In the genomic region with DNA sequence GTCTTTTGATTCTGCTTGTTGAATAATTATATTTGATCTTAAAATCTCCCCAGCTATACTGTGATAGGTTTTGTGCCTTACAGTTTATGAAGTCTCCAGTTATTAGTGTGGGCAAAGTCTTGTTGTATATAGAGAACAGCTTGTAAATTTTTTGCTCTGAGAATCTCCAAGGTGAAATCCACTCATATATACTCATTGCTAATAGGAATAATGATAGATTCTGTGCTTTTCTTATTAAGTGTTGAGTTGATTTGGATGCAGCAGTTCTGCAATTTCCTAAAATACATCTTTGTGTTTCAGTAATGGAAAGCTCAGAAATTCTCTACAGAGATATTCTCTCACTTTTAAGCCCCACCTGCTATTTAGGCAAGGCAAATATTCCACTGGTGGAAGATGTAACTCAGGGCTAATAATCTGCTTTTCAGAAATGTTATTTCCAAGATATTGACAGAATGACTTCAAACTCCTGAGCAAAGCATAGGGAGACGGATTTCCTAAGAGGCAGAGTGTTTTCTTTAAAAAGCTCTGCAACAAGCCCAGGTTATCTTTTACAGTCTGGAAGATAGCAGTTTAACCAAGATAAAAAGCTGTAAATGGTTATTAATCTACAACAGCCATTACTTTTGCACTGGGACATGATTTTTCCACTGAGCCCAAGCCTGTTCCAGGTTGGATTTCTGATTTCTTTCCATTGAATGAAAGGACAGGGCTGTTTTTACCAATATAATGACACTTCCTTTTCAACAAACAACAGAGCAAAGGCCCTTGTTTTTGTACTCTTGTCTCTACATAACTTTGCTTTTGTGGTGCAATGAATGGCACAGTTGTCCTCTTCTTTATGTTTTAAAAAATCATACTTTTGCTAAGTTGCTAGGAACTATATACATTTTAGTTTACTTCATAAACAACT, we compare ENCODE assay signal across 10 cellular contexts.
DNase-seq lines count a peak whose midpoint lies in the region; ATAC-seq, FAIRE-seq and TF ChIP-seq lines count a peak whose summit lies in the region.
"Had no signal": no experiment of that assay in that cellular context is flagged by ENCODE, and none has a peak within 500 bp of the region (broad histone marks: within the 10 kb centered on the region; RNA-seq: fewer than 3 reads in every experiment).

No MANE protein-coding gene starts in this region.

- H3K27ac Mint-ChIP-seq in activated B cell treated with CpG ODN at 0.5 μM for 24 hours = peak overlapping the region; percentile 90
- H3K27ac Mint-ChIP-seq in immature natural killer cell = peak overlapping the region in 5 of 6 donors; percentile 28 to 78 (median 76)
- H3K27ac Mint-ChIP-seq: activated T-helper 2 cell treated with anti-CD3 and anti-CD28 coated beads, Interferon-gamma antibody, Interleukin-2, Interleukin-4, amounts not matched to agents 10 μg/mL and 5 μg/mL and 100 μg/mL, durations not matched to agents 14 hours and 24 hours and 36 hours had no signal

- H3K9me3 ChIP-seq in spleen = no peaks in the 10 kb centered on the region

- intact Hi-C loops in activated B cell treated with CpG ODN at 0.5 μM for 24 hours (cut with micrococcal nuclease) = loop anchor here (1.0 kb wide), 2 partner anchors 12 to 66 kb away; no protein-coding TSS in a partner anchor
- intact Hi-C loops in spleen (cut with DNase I; ENCODE audit: low total_unique reads) = no loop called here

- peaks cover 69% of the 10 kb centered on the region for H3K4me1 Mint-ChIP-seq in activated B cell treated with CpG ODN at 0.5 μM for 24 hours
- peaks cover 28 to 30% of the 10 kb centered on the region in 2 donors for H3K4me1 Mint-ChIP-seq in immature natural killer cell

- DNase-seq in H54 (ENCODE audit: insufficient read length, low spot score) (no peak), activated B cell treated with CpG ODN at 0.5 μM for 24 hours (no peak), immature natural killer cell (no peak), spleen (no peak), NOMO-1 treated with DMSO at 0.1 percent for 48 hours (lab: John Stamatoyannopoulos, UW; ENCODE audit: unreplicated experiment) (no peak), HPDE6-E6E7 (ENCODE audit: extremely low spot score) (no peak), NCI-H2029 (lab: John Stamatoyannopoulos, UW) (no peak)
- DNase-seq: retina had no signal

- H3K27ac ChIP-seq in spleen = peak overlapping the region in 7 of 8 donors; percentile 1 to 72 (median 27)

- POLR2A ChIA-PET in activated B cell treated with CpG ODN at 0.5 μM for 24 hours (lab: Charles Lee) = interaction anchor here (0.9 to 6.0 kb wide), 7 partner anchors 11 to 239 kb away, joined by 3 to 62 read pairs (median 5); a partner anchor contains a TSS

- TF ChIP-seq POLR2A in H54 (IDR thresholded peaks at IDR 0.05; ENCODE audit: low read depth, low read length) = no peak
- no peak for TF ChIP-seq POLR2A in spleen (IDR thresholded peaks at IDR 0.05)

- peaks cover 20 to 45% (median 32%) of the 10 kb centered on the region in 6 donors for H3K4me1 ChIP-seq in spleen

- H3K4me3 Mint-ChIP-seq in activated B cell treated with CpG ODN at 0.5 μM for 24 hours (peak overlapping the region; percentile 3), immature natural killer cell (no peak overlapping the region)

- H3K36me3 Mint-ChIP-seq in activated B cell treated with CpG ODN at 0.5 μM for 24 hours (ENCODE audit: low read depth) (peaks cover 3% of the 10 kb centered on the region), immature natural killer cell (no peaks in the 10 kb centered on the region)

- FAIRE-seq in H54 (lab: Jason Lieb, UNC) = peak; percentile 52

- CTCF ChIA-PET in activated B cell treated with CpG ODN at 0.5 μM for 24 hours (lab: Charles Lee) = interaction anchor here (1.0 to 2.6 kb wide), 3 partner anchors 21 to 239 kb away, joined by 3 to 10 read pairs (median 4); no protein-coding TSS in a partner anchor

- no peak for TF ChIP-seq CTCF in activated B cell treated with CpG ODN at 0.5 μM for 24 hours (IDR thresholded peaks at IDR 0.05)
- TF ChIP-seq CTCF in spleen (IDR thresholded peaks at IDR 0.05 in 8 of 11, conservative IDR thresholded peaks at IDR 0.05 in 3 of 11) = no peak

- H3K4me3 ChIP-seq in spleen = no peak overlapping the region

- H3K36me3 ChIP-seq in spleen = no peaks in the 10 kb centered on the region

- H3K27me3 ChIP-seq in spleen (replicated peaks in 1 of 7) = no peaks in the 10 kb centered on the region

- no peak for ATAC-seq in activated B cell treated with CpG ODN at 0.5 μM for 24 hours (ENCODE audit: low read depth)
- no peak for ATAC-seq in GM18861 (IDR thresholded peaks at IDR 0.05; ENCODE audit: unreplicated experiment)

- H3K27me3 Mint-ChIP-seq in activated B cell treated with CpG ODN at 0.5 μM for 24 hours (no peaks in the 10 kb centered on the region), immature natural killer cell (ENCODE audit: low read depth in 3 of 3) (peaks cover 1 to 7% (median 3%) of the 10 kb centered on the region in 3 donors)

- no peaks in the 10 kb centered on the region for H3K9me3 Mint-ChIP-seq in activated B cell treated with CpG ODN at 0.5 μM for 24 hours
- no peaks in the 10 kb centered on the region for H3K9me3 Mint-ChIP-seq in immature natural killer cell
- H3K9me3 Mint-ChIP-seq: activated T-helper 2 cell treated with anti-CD3 and anti-CD28 coated beads, Interferon-gamma antibody, Interleukin-2, Interleukin-4, amounts not matched to agents 10 μg/mL and 5 μg/mL and 100 μg/mL, durations not matched to agents 14 hours and 24 hours and 36 hours had no signal

- WGBS in spleen, 5 donors = 86 to 96% (median 91%) methylated on average over 1 of the region's 1 CpG
